Comparison of ENCODE assay signal across 22 cellular contexts in the genomic region with DNA sequence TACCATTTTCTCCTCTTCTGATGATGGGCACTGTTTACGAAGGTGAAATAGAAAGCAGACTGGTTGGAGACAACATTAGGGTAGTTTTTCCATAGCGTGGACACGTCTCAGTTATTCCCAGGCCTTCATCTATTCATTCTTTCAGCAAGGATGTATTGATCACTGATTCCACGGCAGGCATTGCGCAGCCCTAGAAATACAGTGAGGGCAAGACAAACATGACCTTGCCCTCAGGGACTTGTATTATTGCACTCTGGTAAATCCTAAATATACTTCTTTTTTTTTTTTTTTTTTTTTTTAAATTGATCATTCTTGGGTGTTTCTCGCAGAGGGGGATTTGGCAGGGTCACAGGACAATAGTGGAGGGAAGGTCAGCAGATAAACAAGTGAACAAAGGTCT.
"Had no signal": no experiment of that assay in that cellular context is flagged by ENCODE, and none has a peak within 500 bp of the region (broad histone marks: within the 10 kb centered on the region; RNA-seq: fewer than 3 reads in every experiment).

No MANE protein-coding gene starts in this region.

- H3K4me2 ChIP-seq: SK-N-SH had no signal

- H3K4me1 ChIP-seq: SJSA1 had no signal

- H3K4me3 ChIP-seq: SJSA1 had no signal

- H3K27ac ChIP-seq: HL-60, SJSA1 had no signal

- H3K27me3 ChIP-seq: SJSA1 had no signal

- FAIRE-seq: RCC 7860 had no signal

- H3K36me3 ChIP-seq: SJSA1 had no signal

- H3K9me3 ChIP-seq: SJSA1, SK-N-SH had no signal

- H3K9ac ChIP-seq: SK-N-SH had no signal

- DNase-seq: KBM-7, MV-4-11, NCI-H1048, NCI-H1105, NCI-H1417, NCI-H1436 treated with DMSO at 0.1 percent for 48 hours, NCI-H1694, NCI-H187 treated with DMSO at 0.1 percent for 48 hours, NCI-H2029 treated with DMSO at 0.1 percent for 48 hours, NCI-H2171 treated with DMSO at 0.1 percent for 48 hours, NCI-H2227 treated with DMSO at 0.1 percent for 48 hours, NCI-H524, NCI-H526 treated with DMSO at 0.1 percent for 48 hours, NCI-H748 treated with DMSO at 0.1 percent for 48 hours, Right ventricle myocardium superior, RPMI8226, SIG-M5, SK-N-SH, SW 1271 had no signal
